ENCODE assay signal across 15 cellular contexts in the genomic region with DNA sequence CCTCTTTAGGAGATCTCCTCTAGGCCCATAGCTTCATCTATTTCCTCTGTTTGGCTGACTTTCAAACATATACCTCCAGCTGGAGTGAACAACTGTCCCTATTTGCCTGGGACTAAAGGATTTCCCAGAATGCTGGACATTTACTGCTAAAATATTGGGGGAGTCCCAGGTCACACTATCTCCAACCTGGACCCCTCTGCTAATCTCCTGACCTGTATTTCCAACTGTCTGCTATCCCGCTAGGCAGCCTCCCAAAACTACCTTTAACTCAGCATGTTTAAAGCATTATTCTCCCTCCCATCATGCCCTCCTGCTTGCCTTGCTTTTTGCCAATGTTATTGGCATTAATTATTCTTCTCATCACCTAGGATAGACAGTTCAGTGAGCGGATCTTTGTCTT.
A peak's percentile ranks its signal among the peaks of the same experiment; 100 is the strongest.
DNase-seq lines count a peak whose midpoint lies in the region; ATAC-seq and TF ChIP-seq lines count a peak whose summit lies in the region.
"Had no signal": no experiment of that assay in that cellular context is flagged by ENCODE, and none has a peak within 500 bp of the region (broad histone marks: within the 10 kb centered on the region; RNA-seq: fewer than 3 reads in every experiment).

No MANE protein-coding gene starts in this region.

- peaks cover 5 to 7% of the 10 kb centered on the region in 2 donors for H3K4me1 Mint-ChIP-seq in natural killer cell
- H3K4me1 Mint-ChIP-seq in natural killer cell treated with Interleukin-12 subunit alpha and Interleukin-12 subunit beta and Interleukin-15 and Interleukin-18, amount 100 ng/mL, for 72 hours (ENCODE audit: low read depth in 2 of 2) = peaks cover 14 to 15% of the 10 kb centered on the region in 2 donors

- H3K4me3 Mint-ChIP-seq in natural killer cell = no peak overlapping the region
- H3K4me3 Mint-ChIP-seq in natural killer cell treated with Interleukin-12 subunit alpha and Interleukin-12 subunit beta and Interleukin-15 and Interleukin-18, amount 100 ng/mL, for 72 hours = no peak overlapping the region
- H3K4me3 Mint-ChIP-seq: activated T-cell treated with anti-CD3 and anti-CD28 coated beads, Interleukin-2, amount 50 U/mL, for 4 hours; B cell had no signal

- H3K4me3 ChIP-seq in esophagus muscularis mucosa (no peak overlapping the region), rectal smooth muscle tissue (ENCODE audit: low read length) (no peak overlapping the region)

- intact Hi-C loops in natural killer cell (cut with micrococcal nuclease) = no loop called here
- intact Hi-C loops in esophagus muscularis mucosa (cut with DNase I) = no loop called here

- ATAC-seq in natural killer cell (no peak), HG03280 (IDR thresholded peaks at IDR 0.05; ENCODE audit: unreplicated experiment) (no peak)
- no peak for ATAC-seq in natural killer cell treated with Interleukin-12 subunit alpha and Interleukin-12 subunit beta and Interleukin-15 and Interleukin-18, amount 100 ng/mL, for 72 hours
- ATAC-seq: activated T-cell treated with anti-CD3 and anti-CD28 coated beads, Interleukin-2, amount 50 U/mL, for 4 hours; HCT116 had no signal

- H3K9ac ChIP-seq in rectal smooth muscle tissue (ENCODE audit: low read length) = no peak overlapping the region

- H3K9me3 Mint-ChIP-seq in natural killer cell = no peaks in the 10 kb centered on the region
- H3K9me3 Mint-ChIP-seq in natural killer cell treated with Interleukin-12 subunit alpha and Interleukin-12 subunit beta and Interleukin-15 and Interleukin-18, amount 100 ng/mL, for 72 hours = no peaks in the 10 kb centered on the region
- H3K9me3 Mint-ChIP-seq: activated T-cell treated with anti-CD3 and anti-CD28 coated beads, Interleukin-2, amount 50 U/mL, for 4 hours had no signal

- no peak for TF ChIP-seq POLR2A in esophagus muscularis mucosa (IDR thresholded peaks at IDR 0.05; ENCODE audit: low read depth)

- no peaks in the 10 kb centered on the region for H3K9me3 ChIP-seq in esophagus muscularis mucosa

- 100% methylated on average over 2 of the region's 2 CpGs for WGBS in esophagus muscularis mucosa

- TF ChIP-seq EP300 in esophagus muscularis mucosa (IDR thresholded peaks at IDR 0.05) = no peak

- H3K4me1 ChIP-seq in esophagus muscularis mucosa (peaks cover 50 to 68% (median 59%) of the 10 kb centered on the region in 4 donors), rectal smooth muscle tissue (ENCODE audit: control insufficient read depth, insufficient read depth, low read length) (peaks cover 30% of the 10 kb centered on the region)

- peak overlapping the region; percentile 7 to 59 for H3K27ac Mint-ChIP-seq in natural killer cell
- no peak overlapping the region for H3K27ac Mint-ChIP-seq in natural killer cell treated with Interleukin-12 subunit alpha and Interleukin-12 subunit beta and Interleukin-15 and Interleukin-18, amount 100 ng/mL, for 72 hours

- no peaks in the 10 kb centered on the region for H3K27me3 Mint-ChIP-seq in natural killer cell (ENCODE audit: low read depth in 2 of 2)
- H3K27me3 Mint-ChIP-seq in natural killer cell treated with Interleukin-12 subunit alpha and Interleukin-12 subunit beta and Interleukin-15 and Interleukin-18, amount 100 ng/mL, for 72 hours = no peaks in the 10 kb centered on the region
- H3K27me3 Mint-ChIP-seq: B cell had no signal

- no peaks in the 10 kb centered on the region for H3K36me3 Mint-ChIP-seq in natural killer cell
- H3K36me3 Mint-ChIP-seq in natural killer cell treated with Interleukin-12 subunit alpha and Interleukin-12 subunit beta and Interleukin-15 and Interleukin-18, amount 100 ng/mL, for 72 hours = no peaks in the 10 kb centered on the region

- no peak for DNase-seq in natural killer cell
- DNase-seq in natural killer cell treated with Interleukin-12 subunit alpha and Interleukin-12 subunit beta and Interleukin-15 and Interleukin-18, amount 100 ng/mL, for 72 hours (ENCODE audit: low spot score) = no peak
- no peak for DNase-seq in esophagus muscularis mucosa (ENCODE audit: extremely low spot score)
- no peak for DNase-seq in NCI-H510A (lab: John Stamatoyannopoulos, UW)
- no peak for DNase-seq in T-helper 2 cell
- no peak for DNase-seq in NCI-H510A treated with DMSO at 0.1 percent for 48 hours (lab: John Stamatoyannopoulos, UW)
- DNase-seq: activated T-cell treated with anti-CD3 and anti-CD28 coated beads, Interleukin-2, amount 50 U/mL, for 4 hours; midbrain; NCI-H1105 treated with DMSO at 0.1 percent for 48 hours; NCI-H748 treated with DMSO at 0.1 percent for 48 hours; stimulated activated CD4-positive, alpha-beta T cell treated with anti-CD3 and anti-CD28 coated beads, Interleukin-12 subunit alpha, Interleukin-12 subunit beta, amount 100 ng/mL, for 4 hours had no signal

- H3K27me3 ChIP-seq in esophagus muscularis mucosa (no peaks in the 10 kb centered on the region), rectal smooth muscle tissue (ENCODE audit: control insufficient read depth, insufficient read depth, low read length) (no peaks in the 10 kb centered on the region)

- TF ChIP-seq CTCF in natural killer cell (IDR thresholded peaks at IDR 0.05) (no peak), esophagus muscularis mucosa (IDR thresholded peaks at IDR 0.05) (no peak)

- peak overlapping the region; percentile 79 to 82 (median 80) for H3K27ac ChIP-seq in esophagus muscularis mucosa (replicated peaks in 1 of 4)
- peak overlapping the region; percentile 83 for H3K27ac ChIP-seq in rectal smooth muscle tissue (ENCODE audit: low read depth, low read length)

- no peaks in the 10 kb centered on the region for H3K36me3 ChIP-seq in esophagus muscularis mucosa
- no peaks in the 10 kb centered on the region for H3K36me3 ChIP-seq in rectal smooth muscle tissue (ENCODE audit: control insufficient read depth, insufficient read depth, low read length)

Comparison
In these comparisons a context has a peak if more than half of its experiments do, and no peak if none do; other contexts are left out.
1. H3K27ac Mint-ChIP-seq: peak in natural killer cell (2 of 2); none in natural killer cell treated with Interleukin-12 subunit alpha and Interleukin-12 subunit beta and Interleukin-15 and Interleukin-18, amount 100 ng/mL, for 72 hours (0 of 2).